In genomic region chr15:48419896-48420295, GRCh38 we compare ENCODE assay signal across 18 cellular contexts.
"Had no signal": no experiment of that assay in that cellular context is flagged by ENCODE, and none has a peak within 500 bp of the region (broad histone marks: within the 10 kb centered on the region; RNA-seq: fewer than 3 reads in every experiment).

No MANE protein-coding gene starts in this region.

- H3K9me3 ChIP-seq: gastrocnemius medialis, heart right ventricle, neutrophil, ovary, right atrium auricular region, thyroid gland, upper lobe of left lung, uterus had no signal

- H3K27me3 ChIP-seq: gastrocnemius medialis, heart right ventricle, neutrophil, ovary, right atrium auricular region, thyroid gland, upper lobe of left lung, uterus had no signal

- H3K36me3 ChIP-seq: gastrocnemius medialis, uterus had no signal

- H3K27ac ChIP-seq: gastrocnemius medialis, heart right ventricle, neutrophil, right atrium auricular region, thyroid gland, upper lobe of left lung had no signal

- H3K4me3 ChIP-seq: coronary artery, gastrocnemius medialis, heart right ventricle, ovary, right atrium auricular region, smooth muscle cell, thyroid gland, upper lobe of left lung, uterus had no signal

- H3K4me1 ChIP-seq: gastrocnemius medialis, right atrium auricular region, thyroid gland, uterus had no signal

- DNase-seq: effector CD4-positive, alpha-beta T cell; endodermal cell; gastrocnemius medialis; heart right ventricle; hypothalamus; kidney glomerular epithelial cell; mesendoderm; naive thymus-derived CD4-positive, alpha-beta T cell; ovary; stimulated activated CD4-positive, alpha-beta T cell treated with anti-CD3 and anti-CD28 coated beads, Interleukin-2, amount 100 ng/mL, for 48 hours; stimulated activated naive CD4-positive, alpha-beta T cell treated with Interleukin-2 at 50 U/mL for 16 hours; thyroid gland; upper lobe of left lung; uterus had no signal
